ENCODE assay signal across 8 cellular contexts in genomic region chr10:133753545-133753944, GRCh38.
A peak's percentile ranks its signal among the peaks of the same experiment; 100 is the strongest.
DNase-seq lines count a peak whose midpoint lies in the region; ATAC-seq and TF ChIP-seq lines count a peak whose summit lies in the region.
"Not testable (repeated sequence)": the region's sequence is repeated elsewhere in the genome, so short reads cannot be mapped to it uniquely, and the experiment has no call there.

No MANE protein-coding gene starts in this region.

- POLR2A ChIA-PET in naive thymus-derived CD4-positive, alpha-beta T cell (lab: Charles Lee): not testable (repeated sequence)

- not testable (repeated sequence) for H3K27me3 ChIP-seq in right cardiac atrium (ENCODE audit: control insufficient read depth, insufficient read depth); right lobe of liver; naive thymus-derived CD4-positive, alpha-beta T cell (ENCODE audit: control insufficient read depth in 2 of 2, insufficient read depth in 2 of 2, low read length in 2 of 2); upper lobe of right lung

- H3K4me3 Mint-ChIP-seq in T-helper 17 cell; naive thymus-derived CD4-positive, alpha-beta T cell; stimulated activated effector memory CD8-positive, alpha-beta T cell treated with anti-CD3 and anti-CD28 coated beads, Interleukin-12 subunit alpha, Interleukin-12 subunit beta, amount 100 ng/mL, for 72 hours: not testable (repeated sequence)

- H3K27ac ChIP-seq in right cardiac atrium (ENCODE audit: low read length); right lobe of liver; naive thymus-derived CD4-positive, alpha-beta T cell (ENCODE audit: low read depth, low read length); upper lobe of right lung: not testable (repeated sequence)

- H3K4me1 Mint-ChIP-seq in T-helper 17 cell; naive thymus-derived CD4-positive, alpha-beta T cell; stimulated activated effector memory CD8-positive, alpha-beta T cell treated with anti-CD3 and anti-CD28 coated beads, Interleukin-12 subunit alpha, Interleukin-12 subunit beta, amount 100 ng/mL, for 72 hours: not testable (repeated sequence)

- not testable (repeated sequence) for H3K4me1 ChIP-seq in right cardiac atrium (ENCODE audit: control insufficient read depth, insufficient read depth, low read length); right lobe of liver; naive thymus-derived CD4-positive, alpha-beta T cell (ENCODE audit: control insufficient read depth in 2 of 2, insufficient read depth in 2 of 2, low read length in 2 of 2); upper lobe of right lung

- TF ChIP-seq POLR2A in right lobe of liver (IDR thresholded peaks at IDR 0.05): not testable (repeated sequence)

- not testable (repeated sequence) for H3K9me3 Mint-ChIP-seq in naive thymus-derived CD4-positive, alpha-beta T cell; stimulated activated effector memory CD8-positive, alpha-beta T cell treated with anti-CD3 and anti-CD28 coated beads, Interleukin-12 subunit alpha, Interleukin-12 subunit beta, amount 100 ng/mL, for 72 hours

- ATAC-seq in T-helper 17 cell: peak; percentile 47
- peak; percentile 57 for ATAC-seq in esophagus mucosa
- peak; percentile 31 for ATAC-seq in Right ventricle myocardium superior (ENCODE audit: poor library complexity)
- peak; percentile 66 to 84 for ATAC-seq in right cardiac atrium
- ATAC-seq in right lobe of liver: peak in 3 of 4 donors; percentile 22 to 86 (median 62)
- peak; percentile 64 for ATAC-seq in naive thymus-derived CD4-positive, alpha-beta T cell
- peak; percentile 65 for ATAC-seq in stimulated activated effector memory CD8-positive, alpha-beta T cell treated with anti-CD3 and anti-CD28 coated beads, Interleukin-12 subunit alpha, Interleukin-12 subunit beta, amount 100 ng/mL, for 72 hours
- peak; percentile 85 for ATAC-seq in upper lobe of right lung

- H3K36me3 ChIP-seq in right lobe of liver; naive thymus-derived CD4-positive, alpha-beta T cell (ENCODE audit: control insufficient read depth in 2 of 3, insufficient read depth in 3 of 3, low read length in 3 of 3); upper lobe of right lung: not testable (repeated sequence)

- H3K36me3 Mint-ChIP-seq in T-helper 17 cell (ENCODE audit: low read depth); naive thymus-derived CD4-positive, alpha-beta T cell; stimulated activated effector memory CD8-positive, alpha-beta T cell treated with anti-CD3 and anti-CD28 coated beads, Interleukin-12 subunit alpha, Interleukin-12 subunit beta, amount 100 ng/mL, for 72 hours: not testable (repeated sequence)

- DNase-seq in T-helper 17 cell; Right ventricle myocardium superior; right cardiac atrium; right lobe of liver; naive thymus-derived CD4-positive, alpha-beta T cell; stimulated activated effector memory CD8-positive, alpha-beta T cell treated with anti-CD3 and anti-CD28 coated beads, Interleukin-12 subunit alpha, Interleukin-12 subunit beta, amount 100 ng/mL, for 72 hours (ENCODE audit: low spot score in 2 of 2); upper lobe of right lung: not testable (repeated sequence)

- not testable (repeated sequence) for H3K27me3 Mint-ChIP-seq in T-helper 17 cell; naive thymus-derived CD4-positive, alpha-beta T cell

- H3K4me3 ChIP-seq in right cardiac atrium (ENCODE audit: low read length); right lobe of liver; naive thymus-derived CD4-positive, alpha-beta T cell (ENCODE audit: low read length); upper lobe of right lung: not testable (repeated sequence)

- no CpG with 5 or more reads among the region's 39 CpGs for WGBS in right cardiac atrium
- WGBS in right lobe of liver (ENCODE audit: insufficient coverage, low coverage, low lambda C conversion rate, missing lambda C conversion rate): no CpG with 5 or more reads among the region's 39 CpGs

- not testable (repeated sequence) for TF ChIP-seq CTCF in right lobe of liver (IDR thresholded peaks at IDR 0.05); upper lobe of right lung (IDR thresholded peaks at IDR 0.05)

- intact Hi-C loops in Right ventricle myocardium superior (cut with DNase I); right cardiac atrium (cut with DNase I); right lobe of liver (cut with DNase I); naive thymus-derived CD4-positive, alpha-beta T cell (cut with micrococcal nuclease); upper lobe of right lung (cut with DNase I): not testable (repeated sequence)

- H3K9me3 ChIP-seq in T-helper 17 cell (ENCODE audit: control insufficient read depth, low read length, poor library complexity, severe bottlenecking); right cardiac atrium (ENCODE audit: control insufficient read depth, low read length); right lobe of liver; naive thymus-derived CD4-positive, alpha-beta T cell (ENCODE audit: control insufficient read depth in 2 of 3, low read length in 3 of 3); upper lobe of right lung: not testable (repeated sequence)

- H3K27ac Mint-ChIP-seq in T-helper 17 cell; naive thymus-derived CD4-positive, alpha-beta T cell; stimulated activated effector memory CD8-positive, alpha-beta T cell treated with anti-CD3 and anti-CD28 coated beads, Interleukin-12 subunit alpha, Interleukin-12 subunit beta, amount 100 ng/mL, for 72 hours: not testable (repeated sequence)

- CTCF ChIA-PET in naive thymus-derived CD4-positive, alpha-beta T cell (lab: Charles Lee): not testable (repeated sequence)

Comparison
In these comparisons a context has a peak if more than half of its experiments do, and no peak if none do; other contexts are left out.
1. ATAC-seq: peak in every context shown above with its lines; median percentile 85 in upper lobe of right lung; 75 in right cardiac atrium; 65 in stimulated activated effector memory CD8-positive, alpha-beta T cell treated with anti-CD3 and anti-CD28 coated beads, Interleukin-12 subunit alpha, Interleukin-12 subunit beta, amount 100 ng/mL, for 72 hours; 64 in naive thymus-derived CD4-positive, alpha-beta T cell; 62 in right lobe of liver; 57 in esophagus mucosa; 47 in T-helper 17 cell; 31 in Right ventricle myocardium superior.